ENCODE assay signal across 21 cellular contexts in the genomic region with DNA sequence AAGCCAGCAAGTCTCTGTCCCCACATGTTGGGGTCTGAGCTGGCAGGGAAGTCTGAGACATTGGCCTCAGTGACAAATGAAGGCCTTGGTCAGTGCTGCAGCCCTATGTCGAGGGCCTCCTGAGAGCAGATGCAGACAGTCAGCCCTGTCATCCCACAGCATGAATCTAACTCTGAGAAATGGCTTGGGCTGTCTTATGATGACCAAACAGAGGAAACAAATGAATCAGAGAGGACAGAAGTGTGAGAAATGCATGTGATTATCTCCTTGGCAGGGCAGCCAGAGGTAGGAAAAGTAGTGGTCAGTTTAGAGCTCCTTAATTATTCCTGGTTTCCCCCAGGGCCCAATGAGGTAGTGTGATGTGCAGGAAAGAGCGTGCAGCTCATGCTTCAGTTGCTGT.
DNase-seq lines count a peak whose midpoint lies in the region; ATAC-seq and TF ChIP-seq lines count a peak whose summit lies in the region.
"Had no signal": no experiment of that assay in that cellular context is flagged by ENCODE, and none has a peak within 500 bp of the region (broad histone marks: within the 10 kb centered on the region; RNA-seq: fewer than 3 reads in every experiment).

No MANE protein-coding gene starts in this region.

- intact Hi-C loops in A673 (cut with micrococcal nuclease; ENCODE audit: unreplicated experiment): loop anchor here (5.0 kb wide), 1 partner anchor 346 kb away; no protein-coding TSS in a partner anchor

- peak; percentile 42 for ATAC-seq in HG02798 (IDR thresholded peaks at IDR 0.05; ENCODE audit: poor library complexity, unreplicated experiment)
- ATAC-seq in activated T-helper 17 cell treated with anti-CD3 and anti-CD28 coated beads, Interleukin-2, amount 50 U/mL, for 72 hours (replicated peaks): peak; percentile 26
- ATAC-seq: A549 had no signal

- peaks cover 48% of the 10 kb centered on the region for H3K27me3 ChIP-seq in A673 (replicated peaks; ENCODE audit: insufficient read depth, low read depth, low read length, poor library complexity)

- H3K4me1 Mint-ChIP-seq in activated T-helper 17 cell treated with anti-CD3 and anti-CD28 coated beads, Interleukin-2, amount 50 U/mL, for 72 hours: no peaks in the 10 kb centered on the region
- no peaks in the 10 kb centered on the region for H3K4me1 Mint-ChIP-seq in osteocyte (ENCODE audit: unreplicated experiment)
- H3K4me1 Mint-ChIP-seq: B cell; CD8-positive, alpha-beta memory T cell had no signal

- H3K27me3 Mint-ChIP-seq in activated T-helper 17 cell treated with anti-CD3 and anti-CD28 coated beads, Interleukin-2, amount 50 U/mL, for 72 hours: peaks cover 8% of the 10 kb centered on the region
- no peaks in the 10 kb centered on the region for H3K27me3 Mint-ChIP-seq in osteocyte (ENCODE audit: unreplicated experiment)
- H3K27me3 Mint-ChIP-seq: B cell had no signal

- H3K4me1 ChIP-seq in A673 (ENCODE audit: insufficient read depth, low read length, poor library complexity, severe bottlenecking): no peaks in the 10 kb centered on the region
- H3K4me1 ChIP-seq: A549 had no signal

- BruUV-seq in A673 (replicated peaks; lab: Mats Ljungman, UMichigan): no TSS peak

- H3K27ac Mint-ChIP-seq in activated T-helper 17 cell treated with anti-CD3 and anti-CD28 coated beads, Interleukin-2, amount 50 U/mL, for 72 hours: no peak overlapping the region
- no peak overlapping the region for H3K27ac Mint-ChIP-seq in osteocyte (ENCODE audit: unreplicated experiment)
- H3K27ac Mint-ChIP-seq: B cell; CD8-positive, alpha-beta memory T cell had no signal

- peak; percentile 3 to 13 for DNase-seq in foreskin fibroblast
- DNase-seq in A673 (ENCODE audit: low spot score): no peak
- DNase-seq in effector CD8-positive, alpha-beta T cell (lab: John Stamatoyannopoulos, UW): no peak
- DNase-seq in osteocyte (ENCODE audit: extremely low spot score, unreplicated experiment): no peak
- no peak for DNase-seq in activated gamma-delta T cell (lab: John Stamatoyannopoulos, UW)
- DNase-seq: CD8-positive, alpha-beta memory T cell; DMS79 treated with DMSO at 0.1 percent for 48 hours; GF-D8; IMR-90; KG1; MM.1S; NCI-H1694; NCI-H2029 treated with DMSO at 0.1 percent for 48 hours; NCI-H526 treated with DMSO at 0.1 percent for 48 hours; PC-9; SHP77 had no signal

- CTCF ChIA-PET in A673 (lab: Charles Lee): no interaction called here

- no peak overlapping the region for H3K27ac ChIP-seq in A673 (ENCODE audit: low read depth, low read length, poor library complexity, severe bottlenecking)
- H3K27ac ChIP-seq: A549, PC-9, RWPE1 had no signal

- POLR2A ChIA-PET in A673 (lab: Charles Lee; ENCODE audit: low non-redundant PET): no interaction called here

- H3K4me3 Mint-ChIP-seq in activated T-helper 17 cell treated with anti-CD3 and anti-CD28 coated beads, Interleukin-2, amount 50 U/mL, for 72 hours: no peak overlapping the region
- no peak overlapping the region for H3K4me3 Mint-ChIP-seq in osteocyte (ENCODE audit: unreplicated experiment)
- H3K4me3 Mint-ChIP-seq: B cell; CD8-positive, alpha-beta memory T cell had no signal

- no peaks in the 10 kb centered on the region for H3K9me3 Mint-ChIP-seq in activated T-helper 17 cell treated with anti-CD3 and anti-CD28 coated beads, Interleukin-2, amount 50 U/mL, for 72 hours
- no peaks in the 10 kb centered on the region for H3K9me3 Mint-ChIP-seq in osteocyte (ENCODE audit: unreplicated experiment)

- TF ChIP-seq CTCF in foreskin fibroblast (IDR thresholded peaks at IDR 0.05; ENCODE audit: low read depth, low read length) (no peak), A673 (conservative IDR thresholded peaks at IDR 0.05; ENCODE audit: low read depth, low read length) (no peak), osteocyte (IDR thresholded peaks at IDR 0.05) (no peak)

- no peaks in the 10 kb centered on the region for H3K9me3 ChIP-seq in A673 (ENCODE audit: low read depth, low read length, poor library complexity, severe bottlenecking)
- H3K9me3 ChIP-seq: A549 had no signal

- H3K36me3 Mint-ChIP-seq in activated T-helper 17 cell treated with anti-CD3 and anti-CD28 coated beads, Interleukin-2, amount 50 U/mL, for 72 hours (ENCODE audit: low read depth): no peaks in the 10 kb centered on the region
- no peaks in the 10 kb centered on the region for H3K36me3 Mint-ChIP-seq in osteocyte (ENCODE audit: unreplicated experiment)
- H3K36me3 Mint-ChIP-seq: CD8-positive, alpha-beta memory T cell had no signal

- H3K36me3 ChIP-seq in A673 (ENCODE audit: insufficient read depth, low read length, poor library complexity, severe bottlenecking): no peaks in the 10 kb centered on the region

- H3K4me3 ChIP-seq in foreskin fibroblast (ENCODE audit: low read depth in 1 of 2, low read length in 2 of 2) (no peak overlapping the region), A673 (ENCODE audit: low read depth, low read length, poor library complexity, severe bottlenecking) (no peak overlapping the region)
- H3K4me3 ChIP-seq: A549, PC-9 had no signal

Comparison
In these comparisons a context has a peak if more than half of its experiments do, and no peak if none do; other contexts are left out.
1. DNase-seq: peak in foreskin fibroblast (2 of 2); none in A673 (single experiment), effector CD8-positive, alpha-beta T cell (single experiment), osteocyte (single experiment) and activated gamma-delta T cell (single experiment).